22 cellular contexts compared by ENCODE assay signal in genomic region chr4:1265351-1265750, GRCh38.
"Had no signal": no experiment of that assay in that cellular context is flagged by ENCODE, and none has a peak within 500 bp of the region (broad histone marks: within the 10 kb centered on the region; RNA-seq: fewer than 3 reads in every experiment).

No MANE protein-coding gene starts in this region.

- H3K27ac Mint-ChIP-seq: dendritic cell treated with granulocyte-macrophage colony-stimulating factor and Interleukin-4, amounts not matched to agents 40 ng/mL and 50 ng/mL, for 4 days; endodermal cell had no signal

- H3K4me3 Mint-ChIP-seq: dendritic cell treated with granulocyte-macrophage colony-stimulating factor and Interleukin-4, amounts not matched to agents 40 ng/mL and 50 ng/mL, for 4 days; effector memory CD8-positive, alpha-beta T cell; endodermal cell; naive thymus-derived CD4-positive, alpha-beta T cell had no signal

- H3K27ac ChIP-seq: epithelial cell of prostate, esophagus squamous epithelium, gastrocnemius medialis, heart right ventricle, left lung, lower lobe of right lung had no signal

- H3K27me3 Mint-ChIP-seq: effector memory CD8-positive, alpha-beta T cell; naive thymus-derived CD4-positive, alpha-beta T cell had no signal

- ATAC-seq: effector memory CD8-positive, alpha-beta T cell; esophagus mucosa; gastrocnemius medialis; heart right ventricle; left cardiac atrium; left lung; left ventricle myocardium superior; lower lobe of right lung; naive thymus-derived CD4-positive, alpha-beta T cell had no signal

- H3K9me3 ChIP-seq: gastrocnemius medialis had no signal

- H3K4me3 ChIP-seq: esophagus squamous epithelium, gastrocnemius medialis, heart right ventricle, left lung, lower lobe of right lung had no signal

- H3K4me1 ChIP-seq: esophagus squamous epithelium, gastrocnemius medialis, left lung, lower lobe of right lung had no signal

- H3K36me3 ChIP-seq: esophagus squamous epithelium, gastrocnemius medialis, heart right ventricle, left lung, lower lobe of right lung had no signal

- H3K9me3 Mint-ChIP-seq: effector memory CD8-positive, alpha-beta T cell had no signal

- H3K27me3 ChIP-seq: esophagus squamous epithelium, gastrocnemius medialis, heart right ventricle, left lung had no signal

- H3K4me1 Mint-ChIP-seq: endodermal cell had no signal

- DNase-seq: cortex of kidney; effector CD8-positive, alpha-beta T cell; effector memory CD8-positive, alpha-beta T cell; endodermal cell; erythroblast; esophagus squamous epithelium; foreskin fibroblast; foreskin melanocyte; gastrocnemius medialis; glutamatergic neuron; heart right ventricle; hippocampal formation; left cardiac atrium; left lung; left ventricle myocardium superior; lower lobe of right lung; mesenchymal stem cell; midbrain; naive thymus-derived CD4-positive, alpha-beta T cell had no signal
